In genomic region chr22:22471104-22471503, GRCh38 we compare ENCODE assay signal across 25 cellular contexts. TPM values are rescaled to one million over a fixed set of nuclear protein-coding genes. Genes with fewer than 3 reads are reported as not detected.
"Had no signal": no experiment of that assay in that cellular context is flagged by ENCODE, and none has a peak within 500 bp of the region (broad histone marks: within the 10 kb centered on the region; RNA-seq: fewer than 3 reads in every experiment).

No MANE protein-coding gene starts in this region.

RNA-seq across cellular contexts. Expression of gene ZNF280A, which starts 49.0 kb away (rescaled TPM):
- total RNA-seq: naive thymus-derived CD8-positive, alpha-beta T cell; natural killer cell; natural killer cell treated with Interleukin-12 subunit alpha and Interleukin-12 subunit beta and Interleukin-15 and Interleukin-18, amount 100 ng/mL, for 72 hours; neural crest cell; occipital lobe; omental fat pad; osteoblast; osteocyte; pancreas; posterior vena cava; progenitor cell of endocrine pancreas; prostate gland; psoas muscle; pulmonary artery endothelial cell; renal cortical epithelial cell; right atrium auricular region; right cardiac atrium; right lobe of liver; sciatic nerve; sigmoid colon; skeletal muscle tissue; smooth muscle cell had no signal
- polyA plus RNA-seq: naive thymus-derived CD8-positive, alpha-beta T cell; neural cell; pancreas; psoas muscle; right cardiac atrium; sigmoid colon; small intestine; spleen had no signal
